In genomic region chr17:48106802-48107136, GRCh38 we compare ENCODE assay signal across 1 cellular context.
TF ChIP-seq lines count a peak whose summit lies in the region.

No MANE protein-coding gene starts in this region.

TF ChIP-seq in HCT116, 20 proteins besides CTCF, POLR2A, EP300 and RAD21 (continued from another document):
- TF ChIP-seq ZBTB33 (IDR thresholded peaks at IDR 0.05; ENCODE audit: extremely low read depth, insufficient replicate concordance, low read length), result no peak
- no peak for TF ChIP-seq FOSL1 (IDR thresholded peaks at IDR 0.05; ENCODE audit: low read depth)
- no peak for TF ChIP-seq CBX3 (IDR thresholded peaks at IDR 0.05; ENCODE audit: low read depth)
- no peak for TF ChIP-seq SP1 (IDR thresholded peaks at IDR 0.05; ENCODE audit: low read depth)
- TF ChIP-seq CEBPB (IDR thresholded peaks at IDR 0.05; ENCODE audit: low read depth), result no peak
- TF ChIP-seq ELF1 (IDR thresholded peaks at IDR 0.05; ENCODE audit: borderline replicate concordance, low read depth), result no peak
